13 cellular contexts compared by ENCODE assay signal in genomic region chr6:74597840-74598239, GRCh38.
A peak's percentile ranks its signal among the peaks of the same experiment; 100 is the strongest.
DNase-seq lines count a peak whose midpoint lies in the region; ATAC-seq and TF ChIP-seq lines count a peak whose summit lies in the region.
"Had no signal": no experiment of that assay in that cellular context is flagged by ENCODE, and none has a peak within 500 bp of the region (broad histone marks: within the 10 kb centered on the region; RNA-seq: fewer than 3 reads in every experiment).

No MANE protein-coding gene starts in this region.

- no peak for TF ChIP-seq POLR2A in GM18505 (IDR thresholded peaks at IDR 0.05; ENCODE audit: borderline replicate concordance, extremely low read depth, insufficient read depth, insufficient read length)

- H3K4me1 Mint-ChIP-seq in effector memory CD8-positive, alpha-beta T cell (ENCODE audit: low read depth in 2 of 2), result no peaks in the 10 kb centered on the region

- H3K36me3 Mint-ChIP-seq in effector memory CD8-positive, alpha-beta T cell (ENCODE audit: insufficient read depth), result no peaks in the 10 kb centered on the region

- H3K9me3 Mint-ChIP-seq in effector memory CD8-positive, alpha-beta T cell, result peaks cover 4 to 7% of the 10 kb centered on the region in 2 donors

- H3K4me3 Mint-ChIP-seq in effector memory CD8-positive, alpha-beta T cell, result no peak overlapping the region

- H3K27ac Mint-ChIP-seq in effector memory CD8-positive, alpha-beta T cell, result no peak overlapping the region

- DNase-seq in effector CD8-positive, alpha-beta T cell (lab: John Stamatoyannopoulos, UW), result no peak
- no peak for DNase-seq in effector memory CD8-positive, alpha-beta T cell
- DNase-seq in T-helper 9 cell (no peak), NCI-H146 treated with DMSO at 0.1 percent for 48 hours (lab: John Stamatoyannopoulos, UW; ENCODE audit: unreplicated experiment) (no peak)
- DNase-seq: activated T-cell treated with anti-CD3 and anti-CD28 coated beads, Interleukin-2, amount 50 U/mL, for 1 hour; psoas muscle; stimulated activated CD4-positive, alpha-beta T cell treated with anti-CD3 and anti-CD28 coated beads, Interleukin-4, amount 100 ng/mL, for 24 hours; stimulated activated naive CD4-positive, alpha-beta T cell treated with Interleukin-2 at 50 U/mL for 16 hours had no signal

- ATAC-seq in GM18505 (IDR thresholded peaks at IDR 0.05; ENCODE audit: unreplicated experiment) (peak; percentile 31), GM21367 (IDR thresholded peaks at IDR 0.05; ENCODE audit: unreplicated experiment) (peak; percentile 28), HG02885 (IDR thresholded peaks at IDR 0.05; ENCODE audit: poor library complexity, unreplicated experiment) (peak; percentile 30), HG03469 (IDR thresholded peaks at IDR 0.05; ENCODE audit: unreplicated experiment) (peak; percentile 17)
- no peak for ATAC-seq in effector memory CD8-positive, alpha-beta T cell (replicated peaks)
- ATAC-seq: HCT116, psoas muscle had no signal

- H3K27me3 Mint-ChIP-seq in effector memory CD8-positive, alpha-beta T cell, result no peaks in the 10 kb centered on the region
